Comparison of ENCODE assay signal across 22 cellular contexts in the genomic region with DNA sequence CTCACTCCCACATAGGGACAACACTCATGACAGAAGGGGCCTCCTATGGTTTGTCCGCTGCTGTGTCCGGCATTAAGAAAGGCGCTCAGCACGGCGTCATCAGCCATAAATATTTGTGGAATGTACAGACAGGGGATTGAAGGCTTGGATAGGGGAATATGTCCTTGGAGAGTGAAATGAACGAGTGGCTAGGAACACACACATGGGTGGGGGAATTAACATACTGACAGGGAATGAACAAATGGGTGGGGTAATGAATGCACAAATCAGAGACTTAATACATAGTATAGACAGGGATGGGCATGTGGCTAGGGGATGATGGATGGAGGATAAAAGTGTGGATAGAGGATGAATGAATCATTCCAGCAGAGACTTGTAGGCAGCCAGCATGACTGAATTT.
A peak's percentile ranks its signal among the peaks of the same experiment; 100 is the strongest.
DNase-seq lines count a peak whose midpoint lies in the region; ATAC-seq, FAIRE-seq and TF ChIP-seq lines count a peak whose summit lies in the region.
"Had no signal": no experiment of that assay in that cellular context is flagged by ENCODE, and none has a peak within 500 bp of the region (broad histone marks: within the 10 kb centered on the region; RNA-seq: fewer than 3 reads in every experiment).

No MANE protein-coding gene starts in this region.

- no peak overlapping the region for H2BK120ac ChIP-seq in mesenchymal stem cell (ENCODE audit: low read depth, low read length)

- no peak overlapping the region for H2BK15ac ChIP-seq in mesenchymal stem cell (ENCODE audit: low read depth, poor library complexity, severe bottlenecking)

- FAIRE-seq in HTR-8/SVneo (lab: Jason Lieb, UNC): peak; percentile 94
- FAIRE-seq: kidney had no signal

- H3K27ac ChIP-seq in mesenchymal stem cell (ENCODE audit: low read length, poor library complexity, severe bottlenecking): no peak overlapping the region
- H3K27ac ChIP-seq: adrenal gland, upper lobe of right lung had no signal

- no peak overlapping the region for H2AFZ ChIP-seq in mesenchymal stem cell (ENCODE audit: low read depth, low read length)

- no peaks in the 10 kb centered on the region for H3K79me1 ChIP-seq in mesenchymal stem cell (replicated peaks; ENCODE audit: low read length, poor library complexity, severe bottlenecking)

- no peak overlapping the region for H3K14ac ChIP-seq in mesenchymal stem cell (ENCODE audit: low read length in 2 of 2)

- peak overlapping the region; percentile 40 for H3K4me2 ChIP-seq in mesenchymal stem cell (ENCODE audit: low read length, poor library complexity, severe bottlenecking)

- H3K4me1 ChIP-seq in mesenchymal stem cell (ENCODE audit: control insufficient read depth, insufficient read depth, low read depth, low read length): peaks cover 4% of the 10 kb centered on the region
- H3K4me1 ChIP-seq: adrenal gland, upper lobe of right lung had no signal

- H3K4me3 ChIP-seq in AG10803 (ENCODE audit: low read length) (no peak overlapping the region), astrocyte of the spinal cord (ENCODE audit: low read depth, low read length) (no peak overlapping the region), mesenchymal stem cell (ENCODE audit: insufficient read depth in 1 of 2, low read depth in 1 of 2, low read length in 2 of 2) (no peak overlapping the region)
- H3K4me3 ChIP-seq: adrenal gland, lung, upper lobe of right lung had no signal

- no peaks in the 10 kb centered on the region for H3K27me3 ChIP-seq in mesenchymal stem cell (ENCODE audit: control insufficient read depth in 1 of 2, insufficient read depth in 1 of 2, low read length in 2 of 2)
- H3K27me3 ChIP-seq: adrenal gland, upper lobe of right lung had no signal

- 21% methylated on average over 6 of the region's 6 CpGs for WGBS in mesenchymal stem cell

- no peak overlapping the region for H3K23ac ChIP-seq in mesenchymal stem cell (ENCODE audit: low read length in 2 of 2)

- no peak for TF ChIP-seq CTCF in AG10803 (conservative IDR thresholded peaks at IDR 0.05; ENCODE audit: low read length)
- no peak for TF ChIP-seq CTCF in astrocyte of the spinal cord (IDR thresholded peaks at IDR 0.05; ENCODE audit: low read depth, low read length)

- no peak overlapping the region for H3K4ac ChIP-seq in mesenchymal stem cell (ENCODE audit: low read depth in 1 of 2, low read length in 2 of 2)

- DNase-seq in AG10803 (ENCODE audit: low read depth): peak; percentile 47
- DNase-seq in HTR-8/SVneo (ENCODE audit: insufficient read length, low spot score): peak; percentile 24
- DNase-seq in astrocyte of the spinal cord (ENCODE audit: low read depth, low spot score): peak; percentile 28
- DNase-seq in mesenchymal stem cell: peak; percentile 68
- no peak for DNase-seq in OCI-M2 (lab: John Stamatoyannopoulos, UW; ENCODE audit: unreplicated experiment)
- no peak for DNase-seq in NCI-H1092 (lab: John Stamatoyannopoulos, UW)
- DNase-seq: activated gamma-delta T cell; adrenal gland; CD4-positive, CD25-positive, alpha-beta regulatory T cell; effector memory CD4-positive, alpha-beta T cell; kidney; naive B cell; NCI-H1092 treated with DMSO at 0.1 percent for 48 hours; NCI-H2081 treated with DMSO at 0.1 percent for 48 hours; NCI-H526; SIG-M5; stimulated activated CD4-positive, alpha-beta T cell treated with anti-CD3 and anti-CD28 coated beads, Interleukin-4, amount 100 ng/mL, for 1 hour; stimulated activated naive CD8-positive, alpha-beta T cell treated with anti-CD3 and anti-CD28 coated beads, Interleukin-15, amount 100 ng/mL, for 72 hours; upper lobe of right lung had no signal

- no peak overlapping the region for H3K9ac ChIP-seq in mesenchymal stem cell (ENCODE audit: low read length)

- H2BK12ac ChIP-seq in mesenchymal stem cell (ENCODE audit: low read length in 2 of 2): no peak overlapping the region

- no peak overlapping the region for H4K8ac ChIP-seq in mesenchymal stem cell (ENCODE audit: low read length)

- peaks cover 0 to 3% of the 10 kb centered on the region in 2 experiments for H3K36me3 ChIP-seq in mesenchymal stem cell (ENCODE audit: control insufficient read depth in 1 of 2, insufficient read depth in 2 of 2, low read depth in 1 of 2, low read length in 2 of 2)
- H3K36me3 ChIP-seq: adrenal gland, upper lobe of right lung had no signal

- no peak for ATAC-seq in HG03039 (IDR thresholded peaks at IDR 0.05; ENCODE audit: unreplicated experiment)
- no peak for ATAC-seq in GM21423 (IDR thresholded peaks at IDR 0.05; ENCODE audit: unreplicated experiment)
- ATAC-seq: stimulated activated naive CD8-positive, alpha-beta T cell treated with anti-CD3 and anti-CD28 coated beads, Interleukin-15, amount 100 ng/mL, for 72 hours; upper lobe of right lung had no signal

- no peak overlapping the region for H4K91ac ChIP-seq in mesenchymal stem cell (ENCODE audit: low read length)

- H3K9me3 ChIP-seq in mesenchymal stem cell (ENCODE audit: control insufficient read depth, low read length): peaks cover 3% of the 10 kb centered on the region
- H3K9me3 ChIP-seq: adrenal gland, upper lobe of right lung had no signal

- in situ Hi-C loops in astrocyte of the spinal cord (cut with HindIII; ENCODE audit: low sequenced_read_pairs): no loop called here

- no peak overlapping the region for H2AK5ac ChIP-seq in mesenchymal stem cell (ENCODE audit: low read length, severe bottlenecking)

- H3K18ac ChIP-seq in mesenchymal stem cell (ENCODE audit: low read depth in 1 of 2, low read length in 2 of 2): no peak overlapping the region

- no peak overlapping the region for H2BK5ac ChIP-seq in mesenchymal stem cell (ENCODE audit: low read depth, low read length, poor library complexity, severe bottlenecking)

Comparison
In these comparisons a context has a peak if more than half of its experiments do, and no peak if none do; other contexts are left out.
1. DNase-seq: peak in AG10803 (single experiment), HTR-8/SVneo (single experiment), astrocyte of the spinal cord (single experiment) and mesenchymal stem cell (single experiment); none in OCI-M2 (single experiment) and NCI-H1092 (single experiment).